Comparison of ENCODE assay signal across 1 cellular context in genomic region chr17:45302649-45303173, GRCh38.
TF ChIP-seq lines count a peak whose summit lies in the region.

No MANE protein-coding gene starts in this region.

TF ChIP-seq in GM12878, 131 proteins besides CTCF, POLR2A, EP300 and RAD21 (continued from another document and continues in another):
- TF ChIP-seq BCLAF1 (IDR thresholded peaks at IDR 0.05) (no peak), ETV6 (conservative IDR thresholded peaks at IDR 0.05 in 1 of 2, IDR thresholded peaks at IDR 0.05 in 1 of 2; ENCODE audit: borderline replicate concordance in 1 of 2, low read depth in 1 of 2) (peak in 1 of 2 experiments; percentile 76; a peak in 2 of 4 replicates), MYB (IDR thresholded peaks at IDR 0.05; ENCODE audit: borderline replicate concordance, low read depth, low read length) (no peak), BMI1 (IDR thresholded peaks at IDR 0.05; ENCODE audit: borderline replicate concordance) (peak; percentile 33; the same call in 1 of the 2 replicates), MLLT1 (IDR thresholded peaks at IDR 0.05) (0 out of 2 replicates have a peak, but pooled peaks have one; percentile 58), NR2C2 (IDR thresholded peaks at IDR 0.05; ENCODE audit: borderline replicate concordance, control insufficient read depth, insufficient read length, low read depth) (no peak), ZNF217 (IDR thresholded peaks at IDR 0.05) (peak; percentile 79; the same call in 1 of the 2 replicates), CREM (IDR thresholded peaks at IDR 0.05; ENCODE audit: low read depth) (peak; percentile 67; the same call in 1 of the 2 replicates), MTA2 (IDR thresholded peaks at IDR 0.05; ENCODE audit: low read depth) (peak; percentile 61; the same call in 1 of the 2 replicates), SIX5 (IDR thresholded peaks at IDR 0.05; ENCODE audit: low read depth, low read length, severe bottlenecking) (peak; percentile 3), NKRF (conservative IDR thresholded peaks at IDR 0.05) (peak; percentile 39), PKNOX1 (IDR thresholded peaks at IDR 0.05) (no peak; the same call in 1 of the 2 replicates), ZZZ3 (IDR thresholded peaks at IDR 0.05; ENCODE audit: control insufficient read depth, insufficient read length, low read depth) (no peak), ZBTB40 (IDR thresholded peaks at IDR 0.05; ENCODE audit: borderline replicate concordance) (no peak), TCF12 (IDR thresholded peaks at IDR 0.05; ENCODE audit: low read depth, low read length) (peak; percentile 93), MXI1 (IDR thresholded peaks at IDR 0.05; ENCODE audit: low read depth, low read length) (no peak), IKZF2 (IDR thresholded peaks at IDR 0.05) (peak; percentile 93), IRF3 (IDR thresholded peaks at IDR 0.05) (no peak), JUND (IDR thresholded peaks at IDR 0.05; ENCODE audit: low read depth, low read length) (no peak), ESRRA (IDR thresholded peaks at IDR 0.05; ENCODE audit: low read length) (no peak), CBFB (IDR thresholded peaks at IDR 0.05; ENCODE audit: low read depth) (peak; percentile 69; the same call in 1 of the 2 replicates), RUNX3 (IDR thresholded peaks at IDR 0.05; ENCODE audit: low read length) (peak; percentile 92), RFX5 (IDR thresholded peaks at IDR 0.05; ENCODE audit: low read depth, low read length) (no peak), IKZF1 (conservative IDR thresholded peaks at IDR 0.05) (peak; percentile 86), IRF4 (IDR thresholded peaks at IDR 0.05; ENCODE audit: low read depth, low read length) (peak; percentile 39; the same call in 1 of the 2 replicates), SUZ12 (IDR thresholded peaks at IDR 0.05; ENCODE audit: unreplicated experiment) (no peak), PAX5 (IDR thresholded peaks at IDR 0.05; ENCODE audit: borderline replicate concordance, low read depth, low read length) (peak; percentile 99), SMAD5 (IDR thresholded peaks at IDR 0.05; ENCODE audit: low read depth) (no peak), EED (IDR thresholded peaks at IDR 0.05; ENCODE audit: low read depth) (peak; percentile 96), SMC3 (IDR thresholded peaks at IDR 0.05; ENCODE audit: borderline replicate concordance, low read length) (no peak), POLR2AphosphoS5 (IDR thresholded peaks at IDR 0.05; ENCODE audit: low read length) (peak; percentile 48), NR2F1 (conservative IDR thresholded peaks at IDR 0.05) (no peak; the same call in 1 of the 2 replicates), PML (IDR thresholded peaks at IDR 0.05; ENCODE audit: low read length) (no peak), ZNF274 (IDR thresholded peaks at IDR 0.05; ENCODE audit: insufficient read depth, insufficient read length) (no peak), POU2F2 (IDR thresholded peaks at IDR 0.05; ENCODE audit: borderline replicate concordance, low read depth, low read length) (peak; percentile 80; the same call in 1 of the 3 replicates), E2F8 (IDR thresholded peaks at IDR 0.05; ENCODE audit: low read depth, partially characterized antibody) (no peak), HCFC1 (IDR thresholded peaks at IDR 0.05; ENCODE audit: low read length) (no peak), HDAC2 (IDR thresholded peaks at IDR 0.05) (no peak), STAT3 (IDR thresholded peaks at IDR 0.05; ENCODE audit: low read depth, low read length) (no peak), PRDM15 (CRISPR knock-in tag; IDR thresholded peaks at IDR 0.05) (no peak), GATAD2B (conservative IDR thresholded peaks at IDR 0.05; ENCODE audit: low read depth) (peak; percentile 83), CHD4 (IDR thresholded peaks at IDR 0.05) (no peak), LARP7 (IDR thresholded peaks at IDR 0.05) (no peak), BCL11A (IDR thresholded peaks at IDR 0.05; ENCODE audit: low read depth, low read length) (peak; percentile 64; the same call in 1 of the 2 replicates), CBX5 (IDR thresholded peaks at IDR 0.05; ENCODE audit: low read depth) (no peak), ZNF207 (IDR thresholded peaks at IDR 0.05; ENCODE audit: borderline replicate concordance) (no peak), RCOR1 (conservative IDR thresholded peaks at IDR 0.05; ENCODE audit: low read depth, low read length) (no peak)
